In genomic region chr10:68095176-68095575, GRCh38 we compare ENCODE assay signal across 15 cellular contexts. TPM values are rescaled to one million over a fixed set of nuclear protein-coding genes. Genes with fewer than 3 reads are reported as not detected.
DNase-seq lines count a peak whose midpoint lies in the region; ATAC-seq, FAIRE-seq and TF ChIP-seq lines count a peak whose summit lies in the region.
"Had no signal": no experiment of that assay in that cellular context is flagged by ENCODE, and none has a peak within 500 bp of the region (broad histone marks: within the 10 kb centered on the region; RNA-seq: fewer than 3 reads in every experiment).

No MANE protein-coding gene starts in this region.

- H3K27ac ChIP-seq in esophagus muscularis mucosa (replicated peaks in 1 of 4), result peak overlapping the region in 1 of 4 donors; percentile 34
- H3K27ac ChIP-seq: prostate gland had no signal

- no peak for FAIRE-seq in GM12892 (lab: Jason Lieb, UNC)

- no peak for TF ChIP-seq EP300 in esophagus muscularis mucosa (IDR thresholded peaks at IDR 0.05)

- H3K4me1 ChIP-seq in esophagus muscularis mucosa, result peaks cover 0 to 20% (median 11%) of the 10 kb centered on the region in 4 donors
- H3K4me1 ChIP-seq: prostate gland had no signal

- H3K27me3 ChIP-seq in esophagus muscularis mucosa, result no peaks in the 10 kb centered on the region

- TF ChIP-seq POLR2A in esophagus muscularis mucosa (IDR thresholded peaks at IDR 0.05; ENCODE audit: low read depth) (no peak), GM12892 (IDR thresholded peaks at IDR 0.05; ENCODE audit: low read depth, low read length) (no peak)

- in situ Hi-C loops in astrocyte of the spinal cord (cut with HindIII; ENCODE audit: low sequenced_read_pairs), result no loop called here

- H3K4me3 ChIP-seq in astrocyte of the spinal cord (ENCODE audit: low read depth, low read length) (no peak overlapping the region), esophagus muscularis mucosa (no peak overlapping the region)
- H3K4me3 ChIP-seq: prostate gland had no signal

- TF ChIP-seq CTCF in astrocyte of the spinal cord (IDR thresholded peaks at IDR 0.05; ENCODE audit: low read depth, low read length) (no peak), esophagus muscularis mucosa (IDR thresholded peaks at IDR 0.05) (no peak)

- WGBS in esophagus muscularis mucosa, result 73% methylated on average over 2 of the region's 2 CpGs

- ATAC-seq in HG03095 (IDR thresholded peaks at IDR 0.05; ENCODE audit: unreplicated experiment), result no peak

- DNase-seq in AG20443 (ENCODE audit: low spot score), result peak; percentile 48
- peak; percentile 65 for DNase-seq in LHCN-M2 (ENCODE audit: low read depth)
- DNase-seq in astrocyte of the spinal cord (ENCODE audit: low read depth, low spot score), result peak; percentile 38
- peak; percentile 74 for DNase-seq in kidney tubule cell (ENCODE audit: low spot score)
- no peak for DNase-seq in esophagus muscularis mucosa (ENCODE audit: extremely low spot score)
- DNase-seq in stimulated activated CD4-positive, alpha-beta T cell treated with anti-CD3 and anti-CD28 coated beads, Interleukin-15, amount 100 ng/mL, for 24 hours, result no peak
- DNase-seq in GM12892 (ENCODE audit: insufficient read length), result no peak
- DNase-seq: activated CD4-positive, alpha-beta memory T cell treated with anti-CD3 and anti-CD28 coated beads, Interleukin-2, amount 10 ng/mL, durations not matched to agents 7 days and 5 days; CD4-positive, CD25-positive, alpha-beta regulatory T cell; GF-D8; NCI-H1105 treated with DMSO at 0.1 percent for 48 hours; NCI-H524 treated with DMSO at 0.1 percent for 48 hours; stimulated activated CD4-positive, alpha-beta T cell treated with anti-CD3 and anti-CD28 coated beads, Interleukin-2, amount 100 ng/mL, for 24 hours had no signal

- H3K36me3 ChIP-seq in esophagus muscularis mucosa, result no peaks in the 10 kb centered on the region
- H3K36me3 ChIP-seq: prostate gland had no signal

- H3K9me3 ChIP-seq in esophagus muscularis mucosa, result no peaks in the 10 kb centered on the region
- H3K9me3 ChIP-seq: prostate gland had no signal

- intact Hi-C loops in esophagus muscularis mucosa (cut with DNase I), result no loop called here

RNA-seq across cellular contexts. Expression of gene MYPN, which starts 14.1 kb away (rescaled TPM):
- total RNA-seq in LHCN-M2 (2014; rRNA removed) (31.8 and 32.7 TPM in 2 replicates), esophagus muscularis mucosa (1 to 10 TPM in 1 of 4 donors, under 1 TPM in 3; 0.50 to 1.5 (median 0.67) TPM)
- 19.2 TPM for polyA plus RNA-seq in LHCN-M2 (2012)
- 0.08 TPM for polyA plus RNA-seq in GM12892 (2012; ENCODE audit: missing spikeins)
- total RNA-seq: activated CD4-positive, alpha-beta memory T cell treated with anti-CD3 and anti-CD28 coated beads, Interleukin-2, amount 10 ng/mL, durations not matched to agents 7 days and 5 days; CD4-positive, CD25-positive, alpha-beta regulatory T cell had no signal
- polyA plus RNA-seq: CD4-positive, CD25-positive, alpha-beta regulatory T cell had no signal

RNA-seq across cellular contexts. Expression of gene HERC4, which starts 20.1 kb away (rescaled TPM):
- 82.3 and 82.8 TPM in 2 replicates for total RNA-seq in LHCN-M2 (2014; rRNA removed)
- 28.3 TPM for polyA plus RNA-seq in LHCN-M2 (2012)
- 10 to 100 TPM; 24.9 to 42.4 (median 30.1) TPM for total RNA-seq in esophagus muscularis mucosa
- polyA plus RNA-seq in GM12892 (2012; ENCODE audit: missing spikeins), result 32.3 TPM

Comparison
In these comparisons a context has a peak if more than half of its experiments do, and no peak if none do; other contexts are left out.
1. DNase-seq: peak in AG20443 (single experiment), LHCN-M2 (single experiment), astrocyte of the spinal cord (single experiment) and kidney tubule cell (single experiment); none in esophagus muscularis mucosa (single experiment), stimulated activated CD4-positive, alpha-beta T cell treated with anti-CD3 and anti-CD28 coated beads, Interleukin-15, amount 100 ng/mL, for 24 hours (single experiment) and GM12892 (single experiment).
2. RNA of gene MYPN, which starts 14.1 kb away (total RNA-seq): 31.8 to 32.7 TPM in LHCN-M2; 0.50 to 1.5 TPM in esophagus muscularis mucosa; every median in the first group is over 10 times any median in the second.